In the genomic region with DNA sequence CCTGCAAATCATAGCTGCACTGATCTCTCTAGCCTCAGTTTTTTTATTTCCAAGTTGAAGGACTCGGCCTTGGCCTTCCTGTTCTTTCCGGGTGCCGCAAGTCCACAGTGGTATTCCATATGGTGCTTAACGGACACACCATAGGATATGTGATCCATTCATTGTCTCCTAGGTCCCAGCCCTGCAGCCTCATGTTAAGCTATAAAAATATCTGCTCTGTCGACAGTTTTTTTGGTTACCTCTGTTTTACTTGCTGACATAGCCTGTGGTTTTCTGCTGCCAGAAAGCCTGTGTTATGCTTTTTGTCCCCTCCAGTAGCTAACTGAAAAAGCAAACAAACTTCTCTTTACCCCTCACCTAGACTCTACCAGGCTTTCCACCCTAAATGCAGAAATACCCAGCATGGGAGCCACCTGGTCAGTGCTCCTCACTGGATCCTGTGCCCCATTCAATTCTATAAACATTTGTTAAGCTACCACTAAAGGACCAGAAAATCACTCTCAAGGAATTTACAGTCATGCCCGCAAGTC, we compare ENCODE assay signal across 14 cellular contexts. TPM values are rescaled to one million over a fixed set of nuclear protein-coding genes. Genes with fewer than 3 reads are reported as not detected.
DNase-seq lines count a peak whose midpoint lies in the region; FAIRE-seq and TF ChIP-seq lines count a peak whose summit lies in the region.
"Had no signal": no experiment of that assay in that cellular context is flagged by ENCODE, and none has a peak within 500 bp of the region (broad histone marks: within the 10 kb centered on the region; RNA-seq: fewer than 3 reads in every experiment).

No MANE protein-coding gene starts in this region.

- H3K9ac ChIP-seq in smooth muscle cell (ENCODE audit: low read depth) (peak overlapping the region; percentile 90), kidney (ENCODE audit: low read length in 2 of 2) (no peak overlapping the region)
- H3K9ac ChIP-seq: parathyroid adenoma had no signal

- H2AFZ ChIP-seq in hepatocyte (no peak overlapping the region), smooth muscle cell (ENCODE audit: low read depth) (no peak overlapping the region), OCI-LY7 (ENCODE audit: low read length) (no peak overlapping the region)
- H2AFZ ChIP-seq: parathyroid adenoma had no signal

- H3K9me2 ChIP-seq in hepatocyte (replicated peaks; ENCODE audit: insufficient read depth): no peaks in the 10 kb centered on the region
- no peaks in the 10 kb centered on the region for H3K9me2 ChIP-seq in OCI-LY7 (ENCODE audit: insufficient read depth, low read length)

- H3K36me3 ChIP-seq in SJCRH30 (no peaks in the 10 kb centered on the region), hepatocyte (replicated peaks; ENCODE audit: insufficient read depth, low read depth) (no peaks in the 10 kb centered on the region), smooth muscle cell (ENCODE audit: low read depth) (no peaks in the 10 kb centered on the region), OCI-LY7 (ENCODE audit: insufficient read depth, low read length) (no peaks in the 10 kb centered on the region), uterus (no peaks in the 10 kb centered on the region), kidney (ENCODE audit: control insufficient read depth in 1 of 2, insufficient read depth in 2 of 2, low read length in 2 of 2) (no peaks in the 10 kb centered on the region)
- H3K36me3 ChIP-seq: MG63 had no signal

- intact Hi-C loops in OCI-LY7 (cut with micrococcal nuclease; ENCODE audit: unreplicated experiment) (no loop called here), uterus (cut with DNase I; ENCODE audit: low total_unique reads) (no loop called here), kidney (cut with DNase I) (no loop called here)

- CTCF ChIA-PET in OCI-LY7 (lab: Charles Lee; ENCODE audit: unreplicated experiment): interaction anchor here (0.5 to 1.0 kb wide), 2 partner anchors 8 to 35 kb away, joined by 3 to 4 read pairs; no protein-coding TSS in a partner anchor

- FAIRE-seq in kidney (lab: Jason Lieb, UNC): no peak

- no peak for TF ChIP-seq POLR2A in uterus (IDR thresholded peaks at IDR 0.05)

- H3K4me1 ChIP-seq in SJCRH30: peaks cover 47% of the 10 kb centered on the region
- peaks cover 31% of the 10 kb centered on the region for H3K4me1 ChIP-seq in hepatocyte (ENCODE audit: insufficient read depth)
- H3K4me1 ChIP-seq in smooth muscle cell (ENCODE audit: low read depth): peaks cover 55% of the 10 kb centered on the region
- no peaks in the 10 kb centered on the region for H3K4me1 ChIP-seq in OCI-LY7 (ENCODE audit: insufficient read depth, low read length, poor library complexity, severe bottlenecking)
- peaks cover 0 to 12% of the 10 kb centered on the region in 2 donors for H3K4me1 ChIP-seq in uterus
- H3K4me1 ChIP-seq in kidney (ENCODE audit: control insufficient read depth in 1 of 2, insufficient read depth in 1 of 2, low read depth in 1 of 2, low read length in 2 of 2): peaks cover 0 to 12% of the 10 kb centered on the region in 2 donors

- H4K20me1 ChIP-seq in hepatocyte (ENCODE audit: insufficient read depth, poor library complexity, severe bottlenecking) (no peaks in the 10 kb centered on the region), smooth muscle cell (ENCODE audit: low read depth) (peaks cover 17% of the 10 kb centered on the region), OCI-LY7 (ENCODE audit: insufficient read depth, low read length) (no peaks in the 10 kb centered on the region)

- H3K4me3 ChIP-seq in HL-60 (replicated peaks; ENCODE audit: insufficient read depth, low read length) (no peak overlapping the region), SJCRH30 (no peak overlapping the region), hepatocyte (no peak overlapping the region), smooth muscle cell (no peak overlapping the region), OCI-LY7 (ENCODE audit: low read depth, low read length, poor library complexity, severe bottlenecking) (no peak overlapping the region), uterus (no peak overlapping the region), kidney (ENCODE audit: low read length in 2 of 2) (no peak overlapping the region)
- H3K4me3 ChIP-seq: MG63, testis had no signal

- BruUV-seq in OCI-LY7 (replicated peaks; lab: Mats Ljungman, UMichigan): no TSS peak

- H3K27me3 ChIP-seq in HL-60 (ENCODE audit: insufficient read depth, poor library complexity, severe bottlenecking) (no peaks in the 10 kb centered on the region), SJCRH30 (no peaks in the 10 kb centered on the region), hepatocyte (no peaks in the 10 kb centered on the region), smooth muscle cell (ENCODE audit: low read depth) (no peaks in the 10 kb centered on the region), uterus (no peaks in the 10 kb centered on the region)
- H3K27me3 ChIP-seq: MG63, testis had no signal

- TF ChIP-seq CTCF in HL-60 (IDR thresholded peaks at IDR 0.05; ENCODE audit: insufficient read depth, low read length) (no peak), hepatocyte (IDR thresholded peaks at IDR 0.05; ENCODE audit: poor library complexity) (no peak), smooth muscle cell (IDR thresholded peaks at IDR 0.05; ENCODE audit: borderline replicate concordance, insufficient read depth, poor library complexity, severe bottlenecking) (no peak), OCI-LY7 (conservative IDR thresholded peaks at IDR 0.05; ENCODE audit: low read length) (no peak), uterus (IDR thresholded peaks at IDR 0.05) (no peak), kidney (IDR thresholded peaks at IDR 0.05; ENCODE audit: borderline replicate concordance, extremely low read depth, insufficient read depth) (no peak)

- POLR2A ChIA-PET in OCI-LY7 (lab: Charles Lee): no interaction called here

- H3K4me2 ChIP-seq in hepatocyte (peak overlapping the region; percentile 52), smooth muscle cell (peak overlapping the region; percentile 94), OCI-LY7 (ENCODE audit: low read length) (no peak overlapping the region)

- H3K9me3 ChIP-seq in SJCRH30 (replicated peaks) (no peaks in the 10 kb centered on the region), hepatocyte (ENCODE audit: low read depth) (no peaks in the 10 kb centered on the region), smooth muscle cell (replicated peaks; ENCODE audit: low read depth) (no peaks in the 10 kb centered on the region), OCI-LY7 (ENCODE audit: low read length) (no peaks in the 10 kb centered on the region), uterus (no peaks in the 10 kb centered on the region), kidney (ENCODE audit: control insufficient read depth in 1 of 2, low read length in 2 of 2) (no peaks in the 10 kb centered on the region)
- H3K9me3 ChIP-seq: MG63, testis had no signal

- H3K27ac ChIP-seq in HL-60 (replicated peaks) (peak overlapping the region; percentile 45), SJCRH30 (peak overlapping the region; percentile 3; the same call in 1 of the 2 replicates), hepatocyte (peak overlapping the region; percentile 28), smooth muscle cell (ENCODE audit: low read depth) (peak overlapping the region; percentile 97), OCI-LY7 (ENCODE audit: low read depth, low read length, poor library complexity, severe bottlenecking) (no peak overlapping the region), uterus (peak overlapping the region in 1 of 2 donors; percentile 5), kidney (ENCODE audit: low read depth in 2 of 2, low read length in 2 of 2) (no peak overlapping the region)
- H3K27ac ChIP-seq: parathyroid adenoma, testis had no signal

- H3K79me2 ChIP-seq in hepatocyte (peaks cover 19% of the 10 kb centered on the region), smooth muscle cell (ENCODE audit: low read depth) (peaks cover 23% of the 10 kb centered on the region), OCI-LY7 (ENCODE audit: insufficient read depth, low read depth, low read length) (no peaks in the 10 kb centered on the region)
- H3K79me2 ChIP-seq: parathyroid adenoma had no signal

- peaks cover 9% of the 10 kb centered on the region for H3F3A ChIP-seq in smooth muscle cell (ENCODE audit: low read depth)

- 73% methylated on average over 6 of the region's 6 CpGs for WGBS in hepatocyte (ENCODE audit: low lambda C conversion rate, missing lambda C conversion rate)
- 48% methylated on average over 6 of the region's 6 CpGs for WGBS in smooth muscle cell (ENCODE audit: low lambda C conversion rate)

- DNase-seq in HL-60 (ENCODE audit: low read depth in 1 of 2, low spot score in 1 of 2) (no peak), SJCRH30 (no peak), hepatocyte (ENCODE audit: low spot score) (no peak), smooth muscle cell (lab: John Stamatoyannopoulos, UW; ENCODE audit: unreplicated experiment) (no peak), OCI-LY7 (ENCODE audit: low spot score) (no peak), uterus (no peak), kidney (no peak)
- DNase-seq: activated CD4-positive, alpha-beta T cell treated with anti-CD3 and anti-CD28 coated beads, Interleukin-2, amount 50 U/mL, for 1 hour; amygdala; CD4-positive, alpha-beta memory T cell; MG63; testis had no signal

RNA-seq across cellular contexts. Expression of gene INAFM2, which starts 5.3 kb away (rescaled TPM):
- 23.4 and 24.1 TPM in 2 replicates for total RNA-seq in SJCRH30 (2014; rRNA removed; shearing (Covaris generic))
- total RNA-seq in hepatocyte (13.7 and 14.4 TPM in 2 replicates), smooth muscle cell (28.1 and 30.4 TPM in 2 replicates), OCI-LY7 (2022) (4.4 and 5.3 TPM in 2 replicates), uterus (10 to 100 TPM in 2 of 4 donors, 1 to 10 TPM in 2; 3.2 to 68.1 (median 8.9) TPM), kidney (21.6 TPM)
- polyA plus RNA-seq in hepatocyte (17.4 and 19.5 TPM in 2 replicates), smooth muscle cell (23.9 and 48.6 TPM in 2 replicates), kidney (ENCODE audit: insufficient read depth, low read depth, low replicate concordance) (14.7 TPM)
- total RNA-seq in OCI-LY7 (2014; rRNA removed; shearing (Covaris generic)): 1.1 and 3.3 TPM in 2 replicates

RNA-seq across cellular contexts. Expression of gene CCDC9B, which starts 12.0 kb away (rescaled TPM):
- total RNA-seq in SJCRH30 (2014; rRNA removed; shearing (Covaris generic)): 2.4 and 3.2 TPM in 2 replicates
- total RNA-seq in hepatocyte (1.8 and 4.0 TPM in 2 replicates), smooth muscle cell (2.2 and 3.8 TPM in 2 replicates), OCI-LY7 (2022) (1.4 TPM in 2 replicates), uterus (10 to 100 TPM in 1 of 4 donors, 1 to 10 TPM in 3; 2.4 to 43.8 (median 6.6) TPM), kidney (60.0 TPM)
- polyA plus RNA-seq in hepatocyte (5.3 and 7.6 TPM in 2 replicates), smooth muscle cell (0.97 and 4.7 TPM in 2 replicates), kidney (ENCODE audit: insufficient read depth, low read depth, low replicate concordance) (4.7 TPM)
- total RNA-seq in OCI-LY7 (2014; rRNA removed; shearing (Covaris generic)): 0.15 TPM in 1 of 2 replicates, not detected in the other

RNA-seq across cellular contexts. Expression of gene PLCB2, which starts 21.0 kb away (rescaled TPM):
- 2.0 and 2.9 TPM in 2 replicates for total RNA-seq in SJCRH30 (2014; rRNA removed; shearing (Covaris generic))
- total RNA-seq in hepatocyte (1.0 and 1.7 TPM in 2 replicates), smooth muscle cell (1.5 and 3.9 TPM in 2 replicates), OCI-LY7 (2022) (9.2 and 9.6 TPM in 2 replicates), uterus (10 to 100 TPM in 2 of 4 donors, 1 to 10 TPM in 2; 3.5 to 19.0 (median 9.3) TPM), kidney (37.2 TPM)
- polyA plus RNA-seq in hepatocyte (4.4 and 4.9 TPM in 2 replicates), smooth muscle cell (1.9 TPM in 1 of 2 replicates, not detected in the other), kidney (ENCODE audit: insufficient read depth, low read depth, low replicate concordance) (4.4 TPM)
- total RNA-seq in OCI-LY7 (2014; rRNA removed; shearing (Covaris generic)): not detected in 2 replicates
- total RNA-seq: dermis microvascular lymphatic vessel endothelial cell had no signal

RNA-seq across cellular contexts. Expression of gene PHGR1, which starts 22.1 kb away (rescaled TPM):
- not detected in 2 replicates for total RNA-seq in SJCRH30 (2014; rRNA removed; shearing (Covaris generic))
- total RNA-seq in hepatocyte (49.8 and 76.1 TPM in 2 replicates), smooth muscle cell (not detected in 2 replicates), OCI-LY7 (2022) (not detected in 2 replicates), uterus (1 to 10 TPM in 1 of 4 donors, not detected in 3; 1.8 TPM), kidney (not detected)
- polyA plus RNA-seq in hepatocyte (207 and 222 TPM in 2 replicates), smooth muscle cell (0.48 TPM in 1 of 2 replicates, not detected in the other), kidney (ENCODE audit: insufficient read depth, low read depth, low replicate concordance) (not detected)
- not detected in 2 replicates for total RNA-seq in OCI-LY7 (2014; rRNA removed; shearing (Covaris generic))
- total RNA-seq: CD4-positive, alpha-beta memory T cell; dermis microvascular lymphatic vessel endothelial cell; testis had no signal
- polyA plus RNA-seq: CD4-positive, alpha-beta memory T cell had no signal

RNA-seq across cellular contexts. Expression of gene DISP2, which starts 29.2 kb away (rescaled TPM):
- 0.22 and 0.38 TPM in 2 replicates for total RNA-seq in SJCRH30 (2014; rRNA removed; shearing (Covaris generic))
- 0.12 and 1.0 TPM in 2 replicates for total RNA-seq in hepatocyte
- 0.93 and 1.5 TPM in 2 replicates for polyA plus RNA-seq in hepatocyte
- total RNA-seq in smooth muscle cell: 0.04 and 0.58 TPM in 2 replicates
- 0.46 and 0.90 TPM in 2 replicates for polyA plus RNA-seq in smooth muscle cell
- 0.03 and 0.08 TPM in 2 replicates for total RNA-seq in OCI-LY7 (2014; rRNA removed; shearing (Covaris generic))
- 0.25 and 0.26 TPM in 2 replicates for total RNA-seq in OCI-LY7 (2022)
- under 1 TPM in 2 of 4 donors, not detected in 2; 0.14 to 0.85 TPM for total RNA-seq in uterus
- 0.69 TPM for total RNA-seq in kidney
- 0.04 TPM for polyA plus RNA-seq in kidney (ENCODE audit: insufficient read depth, low read depth, low replicate concordance)

Comparison
In these comparisons a context has a peak if more than half of its experiments do, and no peak if none do; other contexts are left out.
1. H3K27ac ChIP-seq: peak in HL-60 (single experiment), SJCRH30 (single experiment), hepatocyte (single experiment) and smooth muscle cell (single experiment); none in OCI-LY7 (single experiment) and kidney (0 of 2).